14 cellular contexts compared by ENCODE assay signal in genomic region chr5:80055491-80056170, GRCh38. TPM values are rescaled to one million over a fixed set of nuclear protein-coding genes. Genes with fewer than 3 reads are reported as not detected.
DNase-seq lines count a peak whose midpoint lies in the region; ATAC-seq and TF ChIP-seq lines count a peak whose summit lies in the region.
"Had no signal": no experiment of that assay in that cellular context is flagged by ENCODE, and none has a peak within 500 bp of the region (broad histone marks: within the 10 kb centered on the region; RNA-seq: fewer than 3 reads in every experiment).

No MANE protein-coding gene starts in this region.

- no TSS peak for BruUV-seq in MCF 10A (replicated peaks; lab: Mats Ljungman, UMichigan)

- no peaks in the 10 kb centered on the region for H4K20me1 ChIP-seq in neural progenitor cell (ENCODE audit: low read depth)

- H3K4me3 Mint-ChIP-seq in MCF 10A (ENCODE audit: unreplicated experiment) (no peak overlapping the region), neural progenitor cell (no peak overlapping the region)
- H3K4me3 Mint-ChIP-seq: activated naive CD4-positive, alpha-beta T cell treated with anti-CD3 and anti-CD28 coated beads for 36 hours had no signal

- no peak for TF ChIP-seq CTCF in MCF 10A (IDR thresholded peaks at IDR 0.05; ENCODE audit: unreplicated experiment)
- TF ChIP-seq CTCF in breast epithelium (IDR thresholded peaks at IDR 0.05): no peak
- peak; percentile 12 for TF ChIP-seq CTCF in foreskin keratinocyte (conservative IDR thresholded peaks at IDR 0.05)
- no peak for TF ChIP-seq CTCF in thyroid gland (IDR thresholded peaks at IDR 0.05)
- no peak for TF ChIP-seq CTCF in neural progenitor cell (IDR thresholded peaks at IDR 0.05)
- no peak for TF ChIP-seq CTCF in heart left ventricle (IDR thresholded peaks at IDR 0.05)

- H3K27me3 Mint-ChIP-seq in MCF 10A (ENCODE audit: insufficient read depth, unreplicated experiment) (no peaks in the 10 kb centered on the region), neural progenitor cell (ENCODE audit: insufficient read depth, low read depth) (no peaks in the 10 kb centered on the region)

- TF ChIP-seq POLR2A in breast epithelium (IDR thresholded peaks at IDR 0.05) (no peak), thyroid gland (IDR thresholded peaks at IDR 0.05) (no peak), heart left ventricle (IDR thresholded peaks at IDR 0.05) (no peak)

- ATAC-seq in foreskin keratinocyte (peak; percentile 85), HG03469 (IDR thresholded peaks at IDR 0.05; ENCODE audit: unreplicated experiment) (no peak), heart left ventricle (no peak)

- DNase-seq in MCF 10A (ENCODE audit: unreplicated experiment): peak; percentile 66
- DNase-seq in breast epithelium (ENCODE audit: low spot score in 2 of 2): no peak
- DNase-seq in NCI-H345 (lab: John Stamatoyannopoulos, UW): peak; percentile 87
- DNase-seq in foreskin keratinocyte: peak; percentile 76 to 82
- peak; percentile 70 to 76 for DNase-seq in thyroid gland
- DNase-seq in neural progenitor cell (ENCODE audit: low spot score): no peak
- no peak for DNase-seq in heart left ventricle
- DNase-seq: activated naive CD4-positive, alpha-beta T cell treated with anti-CD3 and anti-CD28 coated beads for 36 hours; NCI-H82; occipital lobe; SIG-M5; stimulated activated CD4-positive, alpha-beta T cell treated with anti-CD3 and anti-CD28 coated beads, Interleukin-15, amount 100 ng/mL, for 24 hours had no signal

- H3K4me3 ChIP-seq in breast epithelium (no peak overlapping the region), thyroid gland (replicated peaks in 1 of 3) (no peak overlapping the region), neural progenitor cell (no peak overlapping the region), heart left ventricle (no peak overlapping the region)
- H3K4me3 ChIP-seq: tibial nerve had no signal

- H3K4me1 ChIP-seq in breast epithelium (no peaks in the 10 kb centered on the region), foreskin keratinocyte (no peaks in the 10 kb centered on the region), thyroid gland (peaks cover 0 to 5% of the 10 kb centered on the region in 2 donors), neural progenitor cell (no peaks in the 10 kb centered on the region), heart left ventricle (peaks cover 0 to 4% (median 0%) of the 10 kb centered on the region in 12 donors)

- no peaks in the 10 kb centered on the region for H3K4me1 Mint-ChIP-seq in MCF 10A (ENCODE audit: insufficient read depth, unreplicated experiment)
- no peaks in the 10 kb centered on the region for H3K4me1 Mint-ChIP-seq in neural progenitor cell

- 29 to 30% methylated on average over 11 of the region's 11 CpGs for WGBS in thyroid gland, 2 donors
- 71 to 88% (median 75%) methylated on average over 9 to 11 of the region's 11 CpGs for WGBS in heart left ventricle, 4 donors

- POLR2A ChIA-PET in MCF 10A (lab: Yijun Ruan, JAX): interaction anchor here (1.2 kb wide), 1 partner anchor 199 kb away, joined by 4 read pairs; no protein-coding TSS in a partner anchor

- H3K27ac ChIP-seq in breast epithelium: no peak overlapping the region
- no peak overlapping the region for H3K27ac ChIP-seq in foreskin keratinocyte
- H3K27ac ChIP-seq in thyroid gland: no peak overlapping the region
- no peak overlapping the region for H3K27ac ChIP-seq in neural progenitor cell
- no peak overlapping the region for H3K27ac ChIP-seq in heart left ventricle
- H3K27ac ChIP-seq: tibial nerve had no signal

- intact Hi-C loops in MCF 10A (cut with micrococcal nuclease): no loop called here
- intact Hi-C loops in breast epithelium (cut with DNase I; ENCODE audit: low total_unique reads): no loop called here
- intact Hi-C loops in thyroid gland (cut with DNase I): no loop called here
- intact Hi-C loops in heart left ventricle (cut with DNase I): no loop called here

- H3K36me3 ChIP-seq in breast epithelium: no peaks in the 10 kb centered on the region
- no peaks in the 10 kb centered on the region for H3K36me3 ChIP-seq in thyroid gland
- H3K36me3 ChIP-seq in neural progenitor cell: no peaks in the 10 kb centered on the region
- H3K36me3 ChIP-seq in heart left ventricle: peaks cover 0 to 42% (median 7%) of the 10 kb centered on the region in 9 donors

- H3K36me3 Mint-ChIP-seq in MCF 10A (ENCODE audit: insufficient read depth, unreplicated experiment): no peaks in the 10 kb centered on the region
- H3K36me3 Mint-ChIP-seq in neural progenitor cell: no peaks in the 10 kb centered on the region

- H3K27me3 ChIP-seq in breast epithelium: no peaks in the 10 kb centered on the region
- no peaks in the 10 kb centered on the region for H3K27me3 ChIP-seq in foreskin keratinocyte
- no peaks in the 10 kb centered on the region for H3K27me3 ChIP-seq in thyroid gland
- H3K27me3 ChIP-seq in neural progenitor cell: no peaks in the 10 kb centered on the region
- H3K27me3 ChIP-seq in heart left ventricle: no peaks in the 10 kb centered on the region
- H3K27me3 ChIP-seq: tibial nerve had no signal

- no peaks in the 10 kb centered on the region for H3K9me3 ChIP-seq in breast epithelium
- H3K9me3 ChIP-seq in thyroid gland: no peaks in the 10 kb centered on the region
- H3K9me3 ChIP-seq in neural progenitor cell (ENCODE audit: low read depth): no peaks in the 10 kb centered on the region
- H3K9me3 ChIP-seq in heart left ventricle: no peaks in the 10 kb centered on the region
- H3K9me3 ChIP-seq: tibial nerve had no signal

- H3K27ac Mint-ChIP-seq in MCF 10A (ENCODE audit: low read depth, unreplicated experiment) (no peak overlapping the region), neural progenitor cell (no peak overlapping the region)
- H3K27ac Mint-ChIP-seq: activated naive CD4-positive, alpha-beta T cell treated with anti-CD3 and anti-CD28 coated beads for 36 hours had no signal

- H3K9me3 Mint-ChIP-seq in MCF 10A (ENCODE audit: unreplicated experiment): no peaks in the 10 kb centered on the region
- H3K9me3 Mint-ChIP-seq in neural progenitor cell: no peaks in the 10 kb centered on the region
- H3K9me3 Mint-ChIP-seq: activated naive CD4-positive, alpha-beta T cell treated with anti-CD3 and anti-CD28 coated beads for 36 hours had no signal

- CTCF ChIA-PET in MCF 10A (lab: Yijun Ruan, JAX): interaction anchor here (0.5 to 1.1 kb wide), 2 partner anchors 51 to 1870 kb away, joined by 3 to 5 read pairs; no protein-coding TSS in a partner anchor

- H3F3A ChIP-seq in neural progenitor cell (ENCODE audit: low read depth): no peaks in the 10 kb centered on the region

- no peak overlapping the region for H3K4me2 ChIP-seq in neural progenitor cell

- H3K9ac ChIP-seq in neural progenitor cell: no peak overlapping the region

- H3K79me2 ChIP-seq in neural progenitor cell (ENCODE audit: low read depth): no peaks in the 10 kb centered on the region

- H2AFZ ChIP-seq in neural progenitor cell (replicated peaks): no peak overlapping the region

RNA-seq across cellular contexts. Expression of gene THBS4, which starts 20.5 kb away (rescaled TPM):
- total RNA-seq in MCF 10A (2022): 0.82 and 1.2 TPM in 2 replicates
- total RNA-seq in breast epithelium: 1 to 10 TPM; 2.0 to 6.0 (median 3.5) TPM
- total RNA-seq in foreskin keratinocyte: 0.67 and 1.1 TPM in 2 replicates
- 0.59 and 0.69 TPM in 2 replicates for polyA plus RNA-seq in foreskin keratinocyte
- 1 to 10 TPM; 2.4 to 4.5 (median 3.1) TPM for total RNA-seq in thyroid gland
- 31.6 and 40.5 TPM in 2 replicates for total RNA-seq in neural progenitor cell (ENCODE audit: low replicate concordance)
- 100 to 1,000 TPM in 4 of 9 donors, 10 to 100 TPM in 5; 46.1 to 266 (median 79.9) TPM for total RNA-seq in heart left ventricle
- polyA plus RNA-seq in heart left ventricle: 10 to 100 TPM; 38.6 to 46.2 TPM

Comparison
In these comparisons a context has a peak if more than half of its experiments do, and no peak if none do; other contexts are left out.
1. DNase-seq: peak in MCF 10A (single experiment), NCI-H345 (single experiment), foreskin keratinocyte (2 of 2) and thyroid gland (2 of 2); none in breast epithelium (0 of 2), neural progenitor cell (single experiment) and heart left ventricle (0 of 5).